In genomic region chr2:27032495-27033252, GRCh38 we compare ENCODE assay signal across 8 cellular contexts. TPM values are rescaled to one million over a fixed set of nuclear protein-coding genes. Genes with fewer than 3 reads are reported as not detected.
DNase-seq lines count a peak whose midpoint lies in the region; ATAC-seq and TF ChIP-seq lines count a peak whose summit lies in the region.

Gene TMEM214 (plus strand): TSS chr2:27032965. CDS start chr2:27033016, 51 bp downstream.

- TF ChIP-seq CTCF in GM12872 (IDR thresholded peaks at IDR 0.05; ENCODE audit: insufficient read depth, low read depth, low read length) (0 out of 3 replicates have a peak, but pooled peaks have one; percentile 12), heart right ventricle (IDR thresholded peaks at IDR 0.05) (peak in 1 of 9 donors; percentile 19)

- H3K4me1 ChIP-seq in adipocyte (ENCODE audit: control insufficient read depth, insufficient read depth, low read length), result peaks cover 33% of the 10 kb centered on the region
- H3K4me1 ChIP-seq in heart right ventricle, result peaks cover 0 to 35% (median 24%) of the 10 kb centered on the region in 9 donors

- H3K4me3 ChIP-seq in adipocyte (ENCODE audit: low read length) (peak within 1 kb of the TSS; percentile 99), heart right ventricle (peak within 1 kb of the TSS; percentile 68 to 97 (median 86))

- intact Hi-C loops in heart right ventricle (cut with DNase I), result loop anchor here in 7 of 10 donors (2.0 to 10.0 kb wide), 4 partner anchors 50 to 55 kb away; partner anchors contain the start of gene KHK (in 5 of the 7)
- intact Hi-C loops in posterior vena cava (cut with DNase I), result loop anchor here (10.0 kb wide), 1 partner anchor 52 kb away; the partner anchor contains the start of gene KHK (in 2 of the 2)

- peak; percentile 74 for DNase-seq in NCI-H1105 (lab: John Stamatoyannopoulos, UW)
- peak; percentile 66 for DNase-seq in T follicular helper cell (ENCODE audit: low read depth)
- peak; percentile 93 for DNase-seq in adipocyte (ENCODE audit: low read depth)
- DNase-seq in heart right ventricle, result peak; percentile 89 to 92
- peak; percentile 97 for DNase-seq in posterior vena cava (ENCODE audit: low spot score)
- peak; percentile 89 for DNase-seq in ureter (ENCODE audit: low spot score)

- H3K27me3 ChIP-seq in adipocyte (replicated peaks; ENCODE audit: control insufficient read depth, insufficient read depth, low read length), result no peaks in the 10 kb centered on the region
- H3K27me3 ChIP-seq in heart right ventricle, result no peaks in the 10 kb centered on the region

- ATAC-seq in HG02623 (IDR thresholded peaks at IDR 0.05; ENCODE audit: unreplicated experiment), result peak; percentile 88
- ATAC-seq in heart right ventricle, result peak; percentile 97 to 99 (median 98)

- peak within 1 kb of the TSS; percentile 76 to 96 (median 88) for H3K27ac ChIP-seq in heart right ventricle

- H3K36me3 ChIP-seq in adipocyte (ENCODE audit: control insufficient read depth, insufficient read depth, low read length, severe bottlenecking), result peaks cover 39% of the 10 kb centered on the region
- H3K36me3 ChIP-seq in heart right ventricle, result peaks cover 0 to 47% (median 22%) of the 10 kb centered on the region in 9 donors

- no peaks in the 10 kb centered on the region for H3K9me3 ChIP-seq in adipocyte (ENCODE audit: control insufficient read depth, low read length)
- H3K9me3 ChIP-seq in heart right ventricle, result no peaks in the 10 kb centered on the region

- 1% methylated on average over 71 to 76 of the region's 76 CpGs for WGBS in heart right ventricle, 2 donors

- H3K9ac ChIP-seq in adipocyte (ENCODE audit: low read length), result peak within 1 kb of the TSS; percentile 98

RNA-seq across cellular contexts. Expression of gene TMEM214, which starts in this region (rescaled TPM):
- 10 to 100 TPM; 24.7 to 53.4 (median 28.0) TPM for total RNA-seq in heart right ventricle
- 10 to 100 TPM; 41.5 to 48.6 TPM for polyA plus RNA-seq in heart right ventricle
- total RNA-seq in posterior vena cava, result 10 to 100 TPM; 68.0 to 69.8 TPM
- total RNA-seq in ureter, result 89.6 TPM

Comparison
In these comparisons a context has a peak if more than half of its experiments do, and no peak if none do; other contexts are left out.
1. Peak in every context shown above with its lines: DNase-seq, ATAC-seq, H3K4me3 ChIP-seq and H3K27ac ChIP-seq.